24 cellular contexts compared by ENCODE assay signal in genomic region chrX:16435399-16435986, GRCh38.
"Had no signal": no experiment of that assay in that cellular context is flagged by ENCODE, and none has a peak within 500 bp of the region (broad histone marks: within the 10 kb centered on the region; RNA-seq: fewer than 3 reads in every experiment).

No MANE protein-coding gene starts in this region.

- H3K27me3 ChIP-seq: neural progenitor cell, ovary, right lobe of liver, sigmoid colon, thyroid gland, upper lobe of right lung, uterus had no signal

- H3K36me3 ChIP-seq: neural progenitor cell, ovary, right lobe of liver, sigmoid colon, stomach, thoracic aorta, thyroid gland, tibial nerve, upper lobe of right lung, uterus had no signal

- H3K79me2 ChIP-seq: parathyroid adenoma had no signal

- FAIRE-seq: small intestine had no signal

- ATAC-seq: natural killer cell; right cardiac atrium; right lobe of liver; stimulated activated effector memory CD8-positive, alpha-beta T cell treated with anti-CD3 and anti-CD28 coated beads, Interleukin-12 subunit alpha, Interleukin-12 subunit beta, amount 100 ng/mL, for 72 hours; stimulated activated naive B cell treated with anti-CD40 and anti-IgM and Interleukin-4, amounts not matched to agents 10 μg/mL and 1 μg/mL and 100 μg/mL, for 72 hours; upper lobe of right lung had no signal

- DNase-seq: natural killer cell; occipital lobe; ovary; posterior cingulate gyrus; psoas muscle; right cardiac atrium; right lobe of liver; sigmoid colon; small intestine; stimulated activated CD4-positive, alpha-beta T cell treated with anti-CD3 and anti-CD28 coated beads, Interleukin-15, amount 100 ng/mL, for 24 hours; stimulated activated CD4-positive, alpha-beta T cell treated with anti-CD3 and anti-CD28 coated beads, Interleukin-2, amount 100 ng/mL, for 24 hours; stimulated activated CD4-positive, alpha-beta T cell treated with anti-CD3 and anti-CD28 coated beads, Interleukin-2, amount 100 ng/mL, for 48 hours; stimulated activated CD4-positive, alpha-beta T cell treated with anti-CD3 and anti-CD28 coated beads, Interleukin-4, amount 100 ng/mL, for 24 hours; stimulated activated naive B cell treated with anti-CD40 and anti-IgM and Interleukin-4, amounts not matched to agents 10 μg/mL and 1 μg/mL and 100 μg/mL, for 72 hours; stimulated activated naive CD4-positive, alpha-beta T cell treated with Interleukin-2 at 50 U/mL for 16 hours; stomach; thyroid gland; upper lobe of right lung; uterus had no signal

- H3K4me3 ChIP-seq: neural progenitor cell, ovary, psoas muscle, right lobe of liver, sigmoid colon, stomach, thoracic aorta, thyroid gland, tibial nerve, upper lobe of right lung, uterus had no signal

- H3K27ac ChIP-seq: neural progenitor cell, ovary, parathyroid adenoma, psoas muscle, right lobe of liver, sigmoid colon, stomach, thoracic aorta, thyroid gland, tibial nerve, upper lobe of right lung, uterus had no signal

- H3K9ac ChIP-seq: neural progenitor cell, parathyroid adenoma had no signal

- H3K4me1 ChIP-seq: parathyroid adenoma, psoas muscle, right lobe of liver, sigmoid colon, stomach, thyroid gland, tibial nerve, upper lobe of right lung, uterus had no signal

- H3K9me3 ChIP-seq: ovary, psoas muscle, right lobe of liver, sigmoid colon, stomach, thoracic aorta, thyroid gland, tibial nerve, upper lobe of right lung, uterus had no signal
